In the genomic region with DNA sequence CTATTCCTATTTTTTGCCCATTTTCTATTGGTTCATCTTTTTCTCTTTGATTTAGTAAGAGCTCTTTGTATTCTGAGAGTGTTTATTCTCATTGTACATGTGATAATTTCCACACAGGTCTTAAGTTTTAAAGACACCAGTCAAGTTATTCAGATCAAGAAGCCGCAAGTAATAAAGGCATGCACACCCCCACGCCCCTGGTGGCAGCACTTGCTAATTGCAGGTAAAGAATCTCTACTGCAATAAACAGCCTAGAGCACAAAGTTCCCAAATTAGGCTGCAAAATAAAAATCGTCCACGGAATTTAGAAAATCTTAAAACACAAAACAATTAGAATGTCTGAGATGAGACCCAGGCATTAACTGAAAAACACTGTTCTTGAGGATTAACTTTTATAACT, we compare ENCODE assay signal across 8 cellular contexts. TPM values are rescaled to one million over a fixed set of nuclear protein-coding genes. Genes with fewer than 3 reads are reported as not detected.
A peak's percentile ranks its signal among the peaks of the same experiment; 100 is the strongest.
DNase-seq lines count a peak whose midpoint lies in the region; ATAC-seq and TF ChIP-seq lines count a peak whose summit lies in the region.

No MANE protein-coding gene starts in this region.

- TF ChIP-seq CTCF in HL-60 (IDR thresholded peaks at IDR 0.05; ENCODE audit: insufficient read depth, low read length), result peak; percentile 57
- peak; percentile 59 for TF ChIP-seq CTCF in mesothelial cell of epicardium (IDR thresholded peaks at IDR 0.05; ENCODE audit: unreplicated experiment)

- peaks cover 6% of the 10 kb centered on the region for H3K9me3 Mint-ChIP-seq in mesothelial cell of epicardium
- peaks cover 0 to 1% of the 10 kb centered on the region in 2 donors for H3K9me3 Mint-ChIP-seq in stimulated activated naive B cell treated with anti-CD40 and anti-IgM and Interleukin-4, amounts not matched to agents 10 μg/mL and 1 μg/mL and 100 μg/mL, for 72 hours

- H3K27ac ChIP-seq in HL-60 (replicated peaks), result no peak overlapping the region

- H3K4me1 Mint-ChIP-seq in mesothelial cell of epicardium, result no peaks in the 10 kb centered on the region
- H3K4me1 Mint-ChIP-seq in stimulated activated naive B cell treated with anti-CD40 and anti-IgM and Interleukin-4, amounts not matched to agents 10 μg/mL and 1 μg/mL and 100 μg/mL, for 72 hours, result peaks cover 20 to 27% of the 10 kb centered on the region in 2 donors

- H3K27me3 ChIP-seq in HL-60 (ENCODE audit: insufficient read depth, poor library complexity, severe bottlenecking), result no peaks in the 10 kb centered on the region

- ATAC-seq in GM19395 (IDR thresholded peaks at IDR 0.05; ENCODE audit: unreplicated experiment), result no peak
- no peak for ATAC-seq in stimulated activated naive B cell treated with anti-CD40 and anti-IgM and Interleukin-4, amounts not matched to agents 10 μg/mL and 1 μg/mL and 100 μg/mL, for 72 hours (replicated peaks)

- DNase-seq in CMK (ENCODE audit: low read depth) (peak; percentile 22), HL-60 (ENCODE audit: low read depth in 1 of 2, low spot score in 1 of 2) (peak; percentile 35 to 59), mesothelial cell of epicardium (ENCODE audit: low spot score in 2 of 2, unreplicated experiment in 2 of 2) (no peak), NCI-H345 (lab: John Stamatoyannopoulos, UW) (no peak), DMS79 treated with DMSO at 0.1 percent for 48 hours (lab: John Stamatoyannopoulos, UW) (no peak)
- peak; percentile 75 for DNase-seq in activated CD8-positive, alpha-beta memory T cell treated with anti-CD3 and anti-CD28 coated beads, Interleukin-2, amount 50 U/mL, for 48 hours
- no peak for DNase-seq in stimulated activated naive B cell treated with anti-CD40 and anti-IgM and Interleukin-4, amounts not matched to agents 10 μg/mL and 1 μg/mL and 100 μg/mL, for 72 hours

- no peak overlapping the region for H3K27ac Mint-ChIP-seq in mesothelial cell of epicardium
- no peak overlapping the region for H3K27ac Mint-ChIP-seq in stimulated activated naive B cell treated with anti-CD40 and anti-IgM and Interleukin-4, amounts not matched to agents 10 μg/mL and 1 μg/mL and 100 μg/mL, for 72 hours

- H3K27me3 Mint-ChIP-seq in mesothelial cell of epicardium (ENCODE audit: low read depth), result no peaks in the 10 kb centered on the region
- no peaks in the 10 kb centered on the region for H3K27me3 Mint-ChIP-seq in stimulated activated naive B cell treated with anti-CD40 and anti-IgM and Interleukin-4, amounts not matched to agents 10 μg/mL and 1 μg/mL and 100 μg/mL, for 72 hours

- H3K4me3 ChIP-seq in HL-60 (replicated peaks; ENCODE audit: insufficient read depth, low read length), result no peak overlapping the region

- H3K36me3 Mint-ChIP-seq in mesothelial cell of epicardium, result peaks cover 39% of the 10 kb centered on the region
- H3K36me3 Mint-ChIP-seq in stimulated activated naive B cell treated with anti-CD40 and anti-IgM and Interleukin-4, amounts not matched to agents 10 μg/mL and 1 μg/mL and 100 μg/mL, for 72 hours, result peaks cover 46 to 81% of the 10 kb centered on the region in 2 donors

- H3K4me3 Mint-ChIP-seq in mesothelial cell of epicardium, result no peak overlapping the region
- no peak overlapping the region for H3K4me3 Mint-ChIP-seq in stimulated activated naive B cell treated with anti-CD40 and anti-IgM and Interleukin-4, amounts not matched to agents 10 μg/mL and 1 μg/mL and 100 μg/mL, for 72 hours

RNA-seq across cellular contexts. Expression of gene ST3GAL5, which starts 45.2 kb away (rescaled TPM):
- total RNA-seq in mesothelial cell of epicardium, result 23.2 to 28.6 TPM (median 25.8 TPM) in 3 replicates

Comparison
In these comparisons a context has a peak if more than half of its experiments do, and no peak if none do; other contexts are left out.
1. DNase-seq: peak in CMK (single experiment), HL-60 (2 of 2) and activated CD8-positive, alpha-beta memory T cell treated with anti-CD3 and anti-CD28 coated beads, Interleukin-2, amount 50 U/mL, for 48 hours (single experiment); none in mesothelial cell of epicardium (0 of 2), NCI-H345 (single experiment), DMS79 treated with DMSO at 0.1 percent for 48 hours (single experiment) and stimulated activated naive B cell treated with anti-CD40 and anti-IgM and Interleukin-4, amounts not matched to agents 10 μg/mL and 1 μg/mL and 100 μg/mL, for 72 hours (single experiment).